ENCODE assay signal across 1 cellular context in the genomic region with DNA sequence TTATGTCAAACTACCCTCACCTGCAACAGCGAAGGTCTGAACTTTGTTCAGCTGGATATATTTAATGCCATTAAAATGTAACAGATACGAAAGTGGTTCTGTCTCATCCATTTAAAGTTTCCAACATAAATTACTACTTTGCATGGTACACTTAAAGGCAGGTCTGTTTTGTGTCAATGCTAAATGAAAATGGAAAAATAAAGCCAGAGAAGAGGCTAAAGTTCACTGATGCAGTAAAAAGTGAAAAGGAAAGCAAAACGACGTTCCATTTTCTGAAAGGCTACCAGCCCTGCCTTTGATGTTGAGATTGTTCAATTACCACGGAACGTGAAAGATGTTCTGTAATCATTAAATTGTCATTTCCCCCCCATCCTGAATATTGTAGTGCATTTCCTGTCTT.
TF ChIP-seq lines count a peak whose summit lies in the region.

No MANE protein-coding gene starts in this region.

TF ChIP-seq in SK-N-SH, 30 proteins besides CTCF, POLR2A, EP300 and RAD21 (continued from another document):
- TF ChIP-seq REST (IDR thresholded peaks at IDR 0.05; ENCODE audit: low read depth, low read length): no peak
- no peak for TF ChIP-seq GATA2 (CRISPR knock-in tag; IDR thresholded peaks at IDR 0.05)
